ENCODE assay signal across 8 cellular contexts in genomic region chr1:228416217-228416971, GRCh38. TPM values are rescaled to one million over a fixed set of nuclear protein-coding genes. Genes with fewer than 3 reads are reported as not detected.
DNase-seq lines count a peak whose midpoint lies in the region; ATAC-seq and TF ChIP-seq lines count a peak whose summit lies in the region.

A gene with protein sequence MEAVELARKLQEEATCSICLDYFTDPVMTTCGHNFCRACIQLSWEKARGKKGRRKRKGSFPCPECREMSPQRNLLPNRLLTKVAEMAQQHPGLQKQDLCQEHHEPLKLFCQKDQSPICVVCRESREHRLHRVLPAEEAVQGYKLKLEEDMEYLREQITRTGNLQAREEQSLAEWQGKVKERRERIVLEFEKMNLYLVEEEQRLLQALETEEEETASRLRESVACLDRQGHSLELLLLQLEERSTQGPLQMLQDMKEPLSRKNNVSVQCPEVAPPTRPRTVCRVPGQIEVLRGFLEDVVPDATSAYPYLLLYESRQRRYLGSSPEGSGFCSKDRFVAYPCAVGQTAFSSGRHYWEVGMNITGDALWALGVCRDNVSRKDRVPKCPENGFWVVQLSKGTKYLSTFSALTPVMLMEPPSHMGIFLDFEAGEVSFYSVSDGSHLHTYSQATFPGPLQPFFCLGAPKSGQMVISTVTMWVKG (minus strand): TSS chr1:228416861. CDS start chr1:228415072, 1,789 bp downstream.

- peak within 1 kb of the TSS in 1 of 2 donors; percentile 52 for H3K27ac Mint-ChIP-seq in T-cell

- POLR2A ChIA-PET in T-cell (lab: Charles Lee) = no interaction called here

- no peaks in the 10 kb centered on the region for H3K9me3 Mint-ChIP-seq in T-cell

- peak in 21 of 34 experiments; percentile 11 to 50 (median 25) for DNase-seq in T-cell
- DNase-seq in choroid plexus epithelial cell (ENCODE audit: low read depth) = peak; percentile 34
- DNase-seq in left lobe of liver (ENCODE audit: low spot score) = no peak
- DNase-seq in stimulated activated naive CD4-positive, alpha-beta T cell treated with Interleukin-2 at 50 U/mL for 16 hours (lab: John Stamatoyannopoulos, UW) = peak; percentile 30
- DNase-seq in SW 1271 (lab: John Stamatoyannopoulos, UW) = no peak

- peak within 1 kb of the TSS; percentile 76 to 81 (median 77) for H3K4me3 Mint-ChIP-seq in T-cell

- H3K4me3 ChIP-seq in choroid plexus epithelial cell (ENCODE audit: low read depth, low read length) = peak within 1 kb of the TSS; percentile 53

- peaks cover 5 to 12% of the 10 kb centered on the region in 2 donors for H3K27me3 Mint-ChIP-seq in T-cell

- TF ChIP-seq CTCF in choroid plexus epithelial cell (conservative IDR thresholded peaks at IDR 0.05; ENCODE audit: low read depth, low read length) = peak; percentile 51

- no peaks in the 10 kb centered on the region for H3K36me3 Mint-ChIP-seq in T-cell

- CTCF ChIA-PET in T-cell (lab: Charles Lee) = interaction anchor here in 1 of 2 donors (1.0 kb wide), 1 partner anchor 10 kb away, joined by 4 read pairs; no protein-coding TSS in a partner anchor

- ATAC-seq in GM18907 (IDR thresholded peaks at IDR 0.05; ENCODE audit: unreplicated experiment) (peak; percentile 47), T-cell (replicated peaks in 1 of 4) (peak; percentile 71 to 80 (median 76)), left lobe of liver (peak; percentile 32), GM19463 (IDR thresholded peaks at IDR 0.05; ENCODE audit: unreplicated experiment) (no peak), HG03025 (IDR thresholded peaks at IDR 0.05; ENCODE audit: low FRiP score, unreplicated experiment) (no peak)

- H3K4me1 Mint-ChIP-seq in T-cell = peaks cover 18 to 24% (median 24%) of the 10 kb centered on the region in 3 donors

RNA-seq across cellular contexts. Expression of the gene that starts here (rescaled TPM):
- total RNA-seq in T-cell (1 to 10 TPM in 4 of 5 donors, under 1 TPM in 1; 0.90 to 4.7 (median 1.7) TPM), left lobe of liver (not detected)

Comparison
In these comparisons a context has a peak if more than half of its experiments do, and no peak if none do; other contexts are left out.
1. Peak in ATAC-seq in left lobe of liver; RNA of the gene not detected or under 1 TPM.
2. ATAC-seq: peak in GM18907 (single experiment) and T-cell (4 of 4); none in GM19463 (single experiment) and HG03025 (single experiment).
3. DNase-seq: peak in T-cell (21 of 34), choroid plexus epithelial cell (single experiment) and stimulated activated naive CD4-positive, alpha-beta T cell treated with Interleukin-2 at 50 U/mL for 16 hours (single experiment); none in left lobe of liver (single experiment) and SW 1271 (0 of 2).